ENCODE assay signal across 32 cellular contexts in genomic region chr4:43835869-43836268, GRCh38.
A peak's percentile ranks its signal among the peaks of the same experiment; 100 is the strongest.
DNase-seq lines count a peak whose midpoint lies in the region; ATAC-seq, FAIRE-seq and TF ChIP-seq lines count a peak whose summit lies in the region.
"Had no signal": no experiment of that assay in that cellular context is flagged by ENCODE, and none has a peak within 500 bp of the region (broad histone marks: within the 10 kb centered on the region; RNA-seq: fewer than 3 reads in every experiment).

No MANE protein-coding gene starts in this region.

- no peak for FAIRE-seq in HepG2 (lab: Jason Lieb, UNC)
- no peak for FAIRE-seq in D721Med (lab: Jason Lieb, UNC)
- FAIRE-seq: bronchial epithelial cell, frontal cortex, G401.6, H1, kidney, pancreas had no signal

- H3K4me1 ChIP-seq in HepG2 (ENCODE audit: insufficient read depth, low read length), result no peaks in the 10 kb centered on the region
- H3K4me1 ChIP-seq: heart right ventricle, pancreas, tibial nerve had no signal

- no peaks in the 10 kb centered on the region for H3K36me3 ChIP-seq in HepG2 (replicated peaks in 1 of 2; ENCODE audit: control insufficient read depth in 1 of 2, insufficient read depth in 2 of 2, low read length in 2 of 2)
- H3K36me3 ChIP-seq: BLaER1 treated with 17β-estradiol and CSF1 and Interleukin-3, amounts not matched to agents 10 nM and 100 nM; heart right ventricle; pancreas; tibial nerve had no signal

- TF ChIP-seq EP300 in HepG2 (IDR thresholded peaks at IDR 0.05; ENCODE audit: low read depth in 2 of 2, low read length in 2 of 2), result no peak
- TF ChIP-seq EP300 in HepG2 (CRISPR knock-in tag; IDR thresholded peaks at IDR 0.05; ENCODE audit: borderline replicate concordance), result no peak

- TF ChIP-seq CTCF in HepG2 (CRISPR knock-in tag; IDR thresholded peaks at IDR 0.05) (no peak), D721Med (IDR thresholded peaks at IDR 0.05; ENCODE audit: insufficient read depth, missing control alignments) (no peak)

- CTCF ChIA-PET in HepG2 (lab: Yijun Ruan, JAX; ENCODE audit: low intra/inter-chr PET ratio, low total read pairs), result no interaction called here

- TF ChIP-seq POLR2A in HepG2 (IDR thresholded peaks at IDR 0.05; ENCODE audit: insufficient read depth in 1 of 2, low read depth in 2 of 2, low read length in 2 of 2), result no peak

- TF ChIP-seq RAD21 in HepG2 (CRISPR knock-in tag; IDR thresholded peaks at IDR 0.05), result no peak

- no peak overlapping the region for H3K4me3 ChIP-seq in HepG2 (replicated peaks in 1 of 3; ENCODE audit: insufficient read depth in 1 of 3, low read depth in 2 of 3, low read length in 3 of 3)
- H3K4me3 ChIP-seq: BLaER1 treated with 17β-estradiol and CSF1 and Interleukin-3, amounts not matched to agents 10 nM and 100 nM; heart right ventricle; pancreas; tibial nerve had no signal

- no peaks in the 10 kb centered on the region for H3K27me3 ChIP-seq in HepG2 (ENCODE audit: control insufficient read depth in 1 of 2, insufficient read depth in 2 of 2, low read length in 2 of 2)
- H3K27me3 ChIP-seq: BLaER1 treated with 17β-estradiol and CSF1 and Interleukin-3, amounts not matched to agents 10 nM and 100 nM; heart right ventricle; pancreas; tibial nerve had no signal

- H2AFZ ChIP-seq in HepG2 (ENCODE audit: low read length), result no peak overlapping the region

- no peak overlapping the region for H3K4me2 ChIP-seq in HepG2 (ENCODE audit: low read depth, low read length)
- H3K4me2 ChIP-seq: BLaER1 treated with 17β-estradiol and CSF1 and Interleukin-3, amounts not matched to agents 10 nM and 100 nM had no signal

- POLR2A ChIA-PET in HepG2 (lab: Yijun Ruan, JAX), result no interaction called here

- no peaks in the 10 kb centered on the region for H4K20me1 ChIP-seq in HepG2 (ENCODE audit: insufficient read depth, low read length)
- H4K20me1 ChIP-seq: BLaER1 treated with 17β-estradiol and CSF1 and Interleukin-3, amounts not matched to agents 10 nM and 100 nM had no signal

- no peak overlapping the region for H3K9ac ChIP-seq in HepG2 (ENCODE audit: insufficient read depth, low read depth, low read length)
- H3K9ac ChIP-seq: BLaER1 treated with 17β-estradiol and CSF1 and Interleukin-3, amounts not matched to agents 10 nM and 100 nM had no signal

- no peaks in the 10 kb centered on the region for H3K79me2 ChIP-seq in HepG2 (ENCODE audit: insufficient read depth, low read length)

- in situ Hi-C loops in HepG2 (cut with HindIII; ENCODE audit: extremely low pct_ligation_motif_present, low pct_unique_long_range_greater_than_20kb), result no loop called here

- peaks cover 44% of the 10 kb centered on the region for H3K9me3 ChIP-seq in HepG2 (ENCODE audit: low read length)
- H3K9me3 ChIP-seq: BLaER1 treated with 17β-estradiol and CSF1 and Interleukin-3, amounts not matched to agents 10 nM and 100 nM; heart right ventricle; pancreas; tibial nerve had no signal

- ATAC-seq in HG02610 (IDR thresholded peaks at IDR 0.05; ENCODE audit: unreplicated experiment) (peak; percentile 70), HG02970 (IDR thresholded peaks at IDR 0.05; ENCODE audit: low FRiP score, unreplicated experiment) (no peak), HepG2 (no peak)
- ATAC-seq: heart right ventricle; left ventricle myocardium superior; pancreas; stimulated activated effector memory CD8-positive, alpha-beta T cell treated with anti-CD3 and anti-CD28 coated beads, Interleukin-12 subunit alpha, Interleukin-12 subunit beta, amount 100 ng/mL, for 72 hours had no signal

- no TSS peak for BruUV-seq in HepG2 (replicated peaks; lab: Mats Ljungman, UMichigan)

- intact Hi-C loops in HepG2 (cut with micrococcal nuclease; ENCODE audit: unreplicated experiment), result no loop called here

- H3K27ac ChIP-seq in HepG2 (ENCODE audit: extremely low read length, insufficient read depth, low read length), result no peak overlapping the region
- H3K27ac ChIP-seq: 22Rv1; BLaER1 treated with 17β-estradiol and CSF1 and Interleukin-3, amounts not matched to agents 10 nM and 100 nM; heart right ventricle; pancreas; tibial nerve had no signal

- DNase-seq in DMS53 (lab: John Stamatoyannopoulos, UW), result peak; percentile 29
- no peak for DNase-seq in DMS53 treated with DMSO at 0.1 percent for 48 hours (lab: John Stamatoyannopoulos, UW; ENCODE audit: unreplicated experiment)
- peak; percentile 40 for DNase-seq in NCI-H1105 (lab: John Stamatoyannopoulos, UW)
- no peak for DNase-seq in HepG2 (ENCODE audit: low spot score)
- no peak for DNase-seq in D721Med (ENCODE audit: insufficient read length, low spot score)
- DNase-seq in ecto neural progenitor cell (ENCODE audit: low spot score), result no peak
- DNase-seq: activated B cell treated with CpG ODN at 0.5 μM for 24 hours; activated effector memory CD4-positive, alpha-beta T cell treated with anti-CD3 and anti-CD28 coated beads, Interleukin-2, amount 50 U/mL, for 16 hours; activated naive CD8-positive, alpha-beta T cell treated with anti-CD3 and anti-CD28 coated beads, Interleukin-2, amount 10 ng/mL, durations not matched to agents 7 days and 5 days; activated T-cell treated with anti-CD3 and anti-CD28 coated beads, Interleukin-2, amount 50 U/mL, for 24 hours; aorta; DMS79; heart right ventricle; HFFc6; kidney; left ventricle myocardium superior; mesendoderm; NCI-H187 treated with DMSO at 0.1 percent for 48 hours; OCI-M1; pancreas; retina; T-helper 1 cell had no signal

TF ChIP-seq in HepG2, 621 proteins besides CTCF, POLR2A, EP300 and RAD21:
- TF ChIP-seq PTBP1 (IDR thresholded peaks at IDR 0.05; ENCODE audit: low read depth, low read length, poor library complexity, severe bottlenecking) (no peak), ZNF207 (IDR thresholded peaks at IDR 0.05; ENCODE audit: borderline replicate concordance) (no peak)

Comparison
In these comparisons a context has a peak if more than half of its experiments do, and no peak if none do; other contexts are left out.
1. DNase-seq: peak in DMS53 (single experiment) and NCI-H1105 (single experiment); none in DMS53 treated with DMSO at 0.1 percent for 48 hours (single experiment), HepG2 (single experiment), D721Med (single experiment) and ecto neural progenitor cell (single experiment).